ENCODE assay signal across 20 cellular contexts in the genomic region with DNA sequence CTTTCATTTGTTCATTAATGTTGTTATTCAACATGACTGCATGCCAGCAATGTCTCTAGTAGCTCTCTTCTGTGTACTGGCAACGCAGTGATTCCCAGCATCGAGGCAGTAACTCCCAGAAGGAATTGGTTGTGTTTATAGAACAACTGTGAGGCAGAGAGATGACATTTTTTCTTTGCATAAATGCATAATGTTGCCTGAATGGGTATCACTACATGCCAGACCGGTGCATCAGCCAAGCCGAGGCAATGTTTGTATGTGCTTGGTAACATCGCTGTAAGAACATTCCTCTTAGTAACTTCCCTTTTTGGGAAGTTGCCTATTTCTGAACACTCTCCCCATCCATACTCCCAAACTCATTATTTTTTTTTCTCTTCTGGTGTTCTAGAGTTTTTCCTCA.
DNase-seq lines count a peak whose midpoint lies in the region; ATAC-seq and TF ChIP-seq lines count a peak whose summit lies in the region.
"Had no signal": no experiment of that assay in that cellular context is flagged by ENCODE, and none has a peak within 500 bp of the region (broad histone marks: within the 10 kb centered on the region; RNA-seq: fewer than 3 reads in every experiment).

No MANE protein-coding gene starts in this region.

- TF ChIP-seq POLR2A in uterus (IDR thresholded peaks at IDR 0.05) (no peak), upper lobe of left lung (IDR thresholded peaks at IDR 0.05) (no peak)

- H3K27ac ChIP-seq in coronary artery (peak overlapping the region in 1 of 2 donors; percentile 43), uterus (no peak overlapping the region), upper lobe of left lung (no peak overlapping the region)
- H3K27ac ChIP-seq: Peyer's patch had no signal

- DNase-seq in EL: peak; percentile 89
- DNase-seq in NCI-H446 treated with DMSO at 0.1 percent for 48 hours (lab: John Stamatoyannopoulos, UW): peak; percentile 21
- peak; percentile 74 for DNase-seq in coronary artery (ENCODE audit: low spot score)
- peak; percentile 59 for DNase-seq in posterior vena cava (ENCODE audit: low spot score)
- no peak for DNase-seq in uterus
- no peak for DNase-seq in upper lobe of left lung
- DNase-seq: activated CD4-positive, alpha-beta T cell treated with anti-CD3 and anti-CD28 coated beads, Interleukin-2, amount 10 ng/mL, durations not matched to agents 24 days and 14 days; activated T-cell treated with anti-CD3 and anti-CD28 coated beads, Interleukin-2, amount 50 U/mL, for 48 hours; amygdala; CD4-positive, alpha-beta memory T cell; glutamatergic neuron; naive B cell; NCI-H1105 treated with DMSO at 0.1 percent for 48 hours; NCI-H510A; Peyer's patch; stimulated activated CD4-positive, alpha-beta T cell treated with anti-CD3 and anti-CD28 coated beads, Interleukin-4, amount 100 ng/mL, for 1 hour; stimulated activated naive CD4-positive, alpha-beta T cell had no signal

- no peaks in the 10 kb centered on the region for H3K4me1 ChIP-seq in uterus
- H3K4me1 ChIP-seq in upper lobe of left lung: no peaks in the 10 kb centered on the region
- H3K4me1 ChIP-seq: Peyer's patch had no signal

- peak overlapping the region; percentile 34 for H3K4me3 ChIP-seq in coronary artery
- H3K4me3 ChIP-seq in uterus: no peak overlapping the region
- H3K4me3 ChIP-seq in upper lobe of left lung: no peak overlapping the region
- H3K4me3 ChIP-seq: Peyer's patch had no signal

- ATAC-seq in GM19023 (IDR thresholded peaks at IDR 0.05; ENCODE audit: unreplicated experiment) (no peak), upper lobe of left lung (ENCODE audit: low FRiP score in 2 of 2) (no peak), GM18511 (IDR thresholded peaks at IDR 0.05; ENCODE audit: unreplicated experiment) (no peak)
- ATAC-seq: HepG2 had no signal

- no peaks in the 10 kb centered on the region for H3K27me3 ChIP-seq in uterus
- H3K27me3 ChIP-seq in upper lobe of left lung: no peaks in the 10 kb centered on the region
- H3K27me3 ChIP-seq: Peyer's patch had no signal

- H3K9me3 ChIP-seq in uterus (no peaks in the 10 kb centered on the region), upper lobe of left lung (no peaks in the 10 kb centered on the region)
- H3K9me3 ChIP-seq: Peyer's patch had no signal

- WGBS in upper lobe of left lung, 2 donors: 63 to 64% methylated on average over 5 of the region's 5 CpGs

- no peaks in the 10 kb centered on the region for H3K36me3 ChIP-seq in uterus
- H3K36me3 ChIP-seq in upper lobe of left lung: no peaks in the 10 kb centered on the region
- H3K36me3 ChIP-seq: Peyer's patch had no signal

- intact Hi-C loops in posterior vena cava (cut with DNase I): no loop called here
- intact Hi-C loops in uterus (cut with DNase I; ENCODE audit: low total_unique reads): no loop called here

- TF ChIP-seq CTCF in coronary artery (IDR thresholded peaks at IDR 0.05) (no peak), uterus (IDR thresholded peaks at IDR 0.05) (no peak), upper lobe of left lung (IDR thresholded peaks at IDR 0.05) (no peak)

- no peak for TF ChIP-seq EP300 in upper lobe of left lung (IDR thresholded peaks at IDR 0.05)

Comparison
In these comparisons a context has a peak if more than half of its experiments do, and no peak if none do; other contexts are left out.
1. DNase-seq: peak in EL (single experiment), NCI-H446 treated with DMSO at 0.1 percent for 48 hours (single experiment), coronary artery (single experiment) and posterior vena cava (single experiment); none in uterus (0 of 2) and upper lobe of left lung (0 of 2).